12 cellular contexts compared by ENCODE assay signal in the genomic region with DNA sequence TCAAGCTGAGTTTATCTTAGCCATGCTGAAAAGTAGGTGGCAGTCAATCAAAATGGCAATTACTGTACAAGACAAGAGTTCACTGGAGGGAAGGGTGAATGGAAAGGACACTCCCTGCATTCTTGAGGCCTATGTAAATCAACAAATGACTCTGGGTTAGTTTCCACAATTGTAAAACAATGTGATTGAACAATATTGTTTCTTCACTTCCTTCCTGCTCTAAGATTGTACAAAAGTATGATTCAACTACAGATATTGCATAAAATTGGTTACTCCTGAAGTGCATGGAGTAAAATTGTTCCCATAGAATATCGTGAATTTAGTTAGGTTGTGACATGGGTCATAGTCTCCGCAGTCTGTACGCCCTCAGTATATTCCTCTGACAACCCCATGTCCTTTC.
A peak's percentile ranks its signal among the peaks of the same experiment; 100 is the strongest.
DNase-seq lines count a peak whose midpoint lies in the region; ATAC-seq, FAIRE-seq and TF ChIP-seq lines count a peak whose summit lies in the region.
"Had no signal": no experiment of that assay in that cellular context is flagged by ENCODE, and none has a peak within 500 bp of the region (broad histone marks: within the 10 kb centered on the region; RNA-seq: fewer than 3 reads in every experiment).

No MANE protein-coding gene starts in this region.

- POLR2A ChIA-PET in naive thymus-derived CD8-positive, alpha-beta T cell (lab: Charles Lee): no interaction called here

- H3K4me3 Mint-ChIP-seq in astrocyte (ENCODE audit: unreplicated experiment): no peak overlapping the region
- H3K4me3 Mint-ChIP-seq in naive thymus-derived CD8-positive, alpha-beta T cell: no peak overlapping the region
- H3K4me3 Mint-ChIP-seq: activated naive CD8-positive, alpha-beta T cell had no signal

- H2AFZ ChIP-seq in astrocyte (ENCODE audit: low read depth, low read length): no peak overlapping the region

- peaks cover 18% of the 10 kb centered on the region for H3K36me3 Mint-ChIP-seq in astrocyte (ENCODE audit: low read depth, unreplicated experiment)
- H3K36me3 Mint-ChIP-seq in naive thymus-derived CD8-positive, alpha-beta T cell: peaks cover 3 to 13% (median 6%) of the 10 kb centered on the region in 3 donors

- H3K4me2 ChIP-seq in astrocyte (ENCODE audit: low read length): peak overlapping the region; percentile 9

- peaks cover 20% of the 10 kb centered on the region for H3K4me1 ChIP-seq in astrocyte (ENCODE audit: insufficient read depth, low read length)

- H3K79me2 ChIP-seq in astrocyte (ENCODE audit: insufficient read depth, low read length): peaks cover 73% of the 10 kb centered on the region

- no peak for TF ChIP-seq CTCF in astrocyte (IDR thresholded peaks at IDR 0.05; ENCODE audit: insufficient read depth, low read depth, low read length)

- peaks cover 25% of the 10 kb centered on the region for H3K4me1 Mint-ChIP-seq in astrocyte (ENCODE audit: low read depth, unreplicated experiment)
- peaks cover 17 to 73% (median 24%) of the 10 kb centered on the region in 4 donors for H3K4me1 Mint-ChIP-seq in naive thymus-derived CD8-positive, alpha-beta T cell

- peak; percentile 78 for FAIRE-seq in astrocyte (lab: Jason Lieb, UNC)

- peaks cover 39% of the 10 kb centered on the region for H4K20me1 ChIP-seq in astrocyte (ENCODE audit: insufficient read depth, low read length)

- H3K27ac Mint-ChIP-seq in astrocyte (ENCODE audit: unreplicated experiment): no peak overlapping the region
- peak overlapping the region in 1 of 10 donors; percentile 48 for H3K27ac Mint-ChIP-seq in naive thymus-derived CD8-positive, alpha-beta T cell
- H3K27ac Mint-ChIP-seq: activated naive CD8-positive, alpha-beta T cell had no signal

- peak; percentile 8 for DNase-seq in A172 (ENCODE audit: low spot score)
- DNase-seq in HPDE6-E6E7 (ENCODE audit: extremely low spot score): peak; percentile 44
- DNase-seq in astrocyte (ENCODE audit: low read depth): peak; percentile 46
- DNase-seq in left colon: peak in 1 of 2 donors; percentile 31
- no peak for DNase-seq in HK-2 (ENCODE audit: unreplicated experiment)
- DNase-seq in naive thymus-derived CD8-positive, alpha-beta T cell: no peak
- DNase-seq: hypothalamus, NCI-H748 treated with DMSO at 0.1 percent for 48 hours had no signal

- peaks cover 3% of the 10 kb centered on the region for H3K9me3 Mint-ChIP-seq in astrocyte (ENCODE audit: unreplicated experiment)
- H3K9me3 Mint-ChIP-seq in naive thymus-derived CD8-positive, alpha-beta T cell: peaks cover 0 to 10% (median 4%) of the 10 kb centered on the region in 9 donors

- H3K4me3 ChIP-seq in astrocyte (ENCODE audit: insufficient read depth, low read depth, low read length): no peak overlapping the region

- no peaks in the 10 kb centered on the region for H3K27me3 Mint-ChIP-seq in astrocyte (ENCODE audit: low read depth, unreplicated experiment)
- H3K27me3 Mint-ChIP-seq in naive thymus-derived CD8-positive, alpha-beta T cell: no peaks in the 10 kb centered on the region
- H3K27me3 Mint-ChIP-seq: activated naive CD8-positive, alpha-beta T cell had no signal

- ATAC-seq in left colon: peak; percentile 97
- no peak for ATAC-seq in GM18868 (IDR thresholded peaks at IDR 0.05; ENCODE audit: unreplicated experiment)
- no peak for ATAC-seq in HG03432 (IDR thresholded peaks at IDR 0.05; ENCODE audit: unreplicated experiment)
- ATAC-seq in naive thymus-derived CD8-positive, alpha-beta T cell: no peak

- H3K9ac ChIP-seq in astrocyte (ENCODE audit: low read length): no peak overlapping the region

- no peaks in the 10 kb centered on the region for H3K27me3 ChIP-seq in astrocyte (ENCODE audit: insufficient read depth, low read length)

- intact Hi-C loops in left colon (cut with DNase I, micrococcal nuclease): no loop called here

- no peaks in the 10 kb centered on the region for H3K36me3 ChIP-seq in astrocyte (ENCODE audit: insufficient read depth, low read length)

- H3K9me3 ChIP-seq in astrocyte (ENCODE audit: insufficient read depth, low read depth, low read length): no peaks in the 10 kb centered on the region

- no peak overlapping the region for H3K27ac ChIP-seq in astrocyte (ENCODE audit: low read depth, low read length)
- H3K27ac ChIP-seq: C4-2B had no signal

Comparison
In these comparisons a context has a peak if more than half of its experiments do, and no peak if none do; other contexts are left out.
1. DNase-seq: peak in A172 (single experiment), HPDE6-E6E7 (single experiment) and astrocyte (single experiment); none in HK-2 (single experiment) and naive thymus-derived CD8-positive, alpha-beta T cell (0 of 10).